1 cellular context compared by ENCODE assay signal in the genomic region with DNA sequence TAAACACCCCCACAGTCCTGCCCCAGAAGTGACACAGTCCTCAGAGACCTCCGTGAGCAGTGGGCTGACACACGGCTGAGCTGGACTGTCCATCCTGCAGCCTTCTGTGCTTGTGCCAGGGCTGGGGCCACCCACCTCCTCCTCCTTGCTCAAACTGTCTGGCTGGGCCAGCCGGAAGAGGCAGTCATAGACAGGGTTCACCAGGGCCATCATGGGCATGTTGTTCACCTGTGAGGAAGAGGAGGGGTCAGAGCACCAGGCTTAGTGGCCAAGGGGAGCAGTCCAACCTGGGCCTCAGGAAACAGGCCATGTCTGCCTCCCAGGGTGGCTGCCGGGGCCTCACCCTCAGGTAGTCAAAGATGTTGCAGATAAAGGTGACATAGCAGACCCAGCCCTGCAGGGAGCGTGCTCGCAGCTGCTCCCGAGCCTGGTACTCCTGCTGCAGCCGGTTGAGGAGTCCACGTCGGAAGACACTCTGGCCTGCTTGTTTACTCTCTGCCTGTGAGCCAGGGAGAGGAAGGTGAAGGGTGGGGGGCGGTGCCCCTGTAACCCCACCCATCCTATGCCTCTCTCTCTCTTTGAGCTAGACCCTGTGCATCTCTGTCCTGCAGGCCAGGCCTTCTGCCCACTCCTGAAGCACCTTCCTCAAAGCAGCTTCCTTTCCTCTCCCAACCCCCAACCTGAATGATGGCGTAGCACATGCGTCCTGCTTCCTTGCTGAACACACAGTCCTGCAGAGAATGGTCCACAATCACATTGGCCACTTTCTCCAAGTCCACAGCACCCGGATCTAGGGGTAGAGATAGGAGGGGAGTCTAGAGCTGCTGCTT.
TF ChIP-seq lines count a peak whose summit lies in the region.

No MANE protein-coding gene starts in this region.

TF ChIP-seq in HEK293, 187 proteins besides CTCF, POLR2A, EP300 and RAD21 (continued from another document):
- TF ChIP-seq, protein P1, sequence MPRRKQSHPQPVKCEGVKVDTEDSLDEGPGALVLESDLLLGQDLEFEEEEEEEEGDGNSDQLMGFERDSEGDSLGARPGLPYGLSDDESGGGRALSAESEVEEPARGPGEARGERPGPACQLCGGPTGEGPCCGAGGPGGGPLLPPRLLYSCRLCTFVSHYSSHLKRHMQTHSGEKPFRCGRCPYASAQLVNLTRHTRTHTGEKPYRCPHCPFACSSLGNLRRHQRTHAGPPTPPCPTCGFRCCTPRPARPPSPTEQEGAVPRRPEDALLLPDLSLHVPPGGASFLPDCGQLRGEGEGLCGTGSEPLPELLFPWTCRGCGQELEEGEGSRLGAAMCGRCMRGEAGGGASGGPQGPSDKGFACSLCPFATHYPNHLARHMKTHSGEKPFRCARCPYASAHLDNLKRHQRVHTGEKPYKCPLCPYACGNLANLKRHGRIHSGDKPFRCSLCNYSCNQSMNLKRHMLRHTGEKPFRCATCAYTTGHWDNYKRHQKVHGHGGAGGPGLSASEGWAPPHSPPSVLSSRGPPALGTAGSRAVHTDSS (tag by site-specific recombination; IDR thresholded peaks at IDR 0.05), result peak; percentile 38; the same call in 1 of the 2 replicates
- TF ChIP-seq, protein P2, sequence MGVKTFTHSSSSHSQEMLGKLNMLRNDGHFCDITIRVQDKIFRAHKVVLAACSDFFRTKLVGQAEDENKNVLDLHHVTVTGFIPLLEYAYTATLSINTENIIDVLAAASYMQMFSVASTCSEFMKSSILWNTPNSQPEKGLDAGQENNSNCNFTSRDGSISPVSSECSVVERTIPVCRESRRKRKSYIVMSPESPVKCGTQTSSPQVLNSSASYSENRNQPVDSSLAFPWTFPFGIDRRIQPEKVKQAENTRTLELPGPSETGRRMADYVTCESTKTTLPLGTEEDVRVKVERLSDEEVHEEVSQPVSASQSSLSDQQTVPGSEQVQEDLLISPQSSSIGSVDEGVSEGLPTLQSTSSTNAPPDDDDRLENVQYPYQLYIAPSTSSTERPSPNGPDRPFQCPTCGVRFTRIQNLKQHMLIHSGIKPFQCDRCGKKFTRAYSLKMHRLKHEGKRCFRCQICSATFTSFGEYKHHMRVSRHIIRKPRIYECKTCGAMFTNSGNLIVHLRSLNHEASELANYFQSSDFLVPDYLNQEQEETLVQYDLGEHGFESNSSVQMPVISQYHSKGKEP (tag by site-specific recombination; IDR thresholded peaks at IDR 0.05), result peak; percentile 58; the same call in 1 of the 2 replicates
- TF ChIP-seq ZNF600 (tag by site-specific recombination; IDR thresholded peaks at IDR 0.05), result peak; percentile 90
- TF ChIP-seq KLF1 (tag by site-specific recombination; IDR thresholded peaks at IDR 0.05), result peak; percentile 90
- TF ChIP-seq ZNF423 (tag by site-specific recombination; IDR thresholded peaks at IDR 0.05), result 0 out of 2 replicates have a peak, but pooled peaks have one; percentile 14
- TF ChIP-seq ZNF394 (tag by site-specific recombination; IDR thresholded peaks at IDR 0.05; ENCODE audit: borderline replicate concordance), result peak; percentile 85
- TF ChIP-seq ZNF654 (tag by site-specific recombination; IDR thresholded peaks at IDR 0.05; ENCODE audit: low read depth), result peak; percentile 6; the same call in 1 of the 2 replicates
- 0 out of 2 replicates have a peak, but pooled peaks have one; percentile 47 for TF ChIP-seq OSR2 (tag by site-specific recombination; IDR thresholded peaks at IDR 0.05)
- TF ChIP-seq KLF9 (tag by site-specific recombination; IDR thresholded peaks at IDR 0.05; ENCODE audit: low read depth), result peak; percentile 39; the same call in 1 of the 2 replicates
